In genomic region chr14:61739133-61739532, GRCh38 we compare ENCODE assay signal across 21 cellular contexts. TPM values are rescaled to one million over a fixed set of nuclear protein-coding genes. Genes with fewer than 3 reads are reported as not detected.
DNase-seq lines count a peak whose midpoint lies in the region; ATAC-seq and TF ChIP-seq lines count a peak whose summit lies in the region.
"Had no signal": no experiment of that assay in that cellular context is flagged by ENCODE, and none has a peak within 500 bp of the region (broad histone marks: within the 10 kb centered on the region; RNA-seq: fewer than 3 reads in every experiment).

No MANE protein-coding gene starts in this region.

- CTCF ChIA-PET in activated CD4-positive, alpha-beta T cell treated with anti-CD3 and anti-CD28 coated beads, Interleukin-2, amount 10 ng/mL, durations not matched to agents 7 days and 5 days (lab: Charles Lee) = interaction anchor here (1.2 kb wide), 1 partner anchor 90 kb away, joined by 3 read pairs; no protein-coding TSS in a partner anchor

- ATAC-seq in natural killer cell treated with Interleukin-12 subunit alpha and Interleukin-12 subunit beta and Interleukin-15 and Interleukin-18, amount 100 ng/mL, for 72 hours = no peak
- ATAC-seq in natural killer cell = no peak
- ATAC-seq in activated T-helper 17 cell treated with anti-CD3 and anti-CD28 coated beads, Interleukin-2, amount 50 U/mL, for 72 hours (replicated peaks) = no peak
- ATAC-seq: CD8-positive, alpha-beta T cell had no signal

- H3K4me3 Mint-ChIP-seq in activated CD4-positive, alpha-beta T cell treated with anti-CD3 and anti-CD28 coated beads, Interleukin-2, amount 10 ng/mL, durations not matched to agents 7 days and 5 days = no peak overlapping the region
- no peak overlapping the region for H3K4me3 Mint-ChIP-seq in natural killer cell treated with Interleukin-12 subunit alpha and Interleukin-12 subunit beta and Interleukin-15 and Interleukin-18, amount 100 ng/mL, for 72 hours
- H3K4me3 Mint-ChIP-seq in natural killer cell = no peak overlapping the region
- no peak overlapping the region for H3K4me3 Mint-ChIP-seq in activated T-helper 17 cell treated with anti-CD3 and anti-CD28 coated beads, Interleukin-2, amount 50 U/mL, for 72 hours
- H3K4me3 Mint-ChIP-seq: CD8-positive, alpha-beta T cell had no signal

- no peak overlapping the region for H3K4me3 ChIP-seq in osteoblast (ENCODE audit: insufficient read depth, low read length)
- H3K4me3 ChIP-seq: SJSA1 had no signal

- H3K9me3 ChIP-seq in osteoblast (ENCODE audit: low read depth, low read length) = no peaks in the 10 kb centered on the region
- H3K9me3 ChIP-seq: BE2C, SJSA1 had no signal

- intact Hi-C loops in natural killer cell (cut with micrococcal nuclease) = loop anchor here (10.0 kb wide), 1 partner anchor 96 kb away; no protein-coding TSS in a partner anchor

- peaks cover 7% of the 10 kb centered on the region for H3K4me1 Mint-ChIP-seq in activated CD4-positive, alpha-beta T cell treated with anti-CD3 and anti-CD28 coated beads, Interleukin-2, amount 10 ng/mL, durations not matched to agents 7 days and 5 days
- peaks cover 22 to 28% of the 10 kb centered on the region in 2 donors for H3K4me1 Mint-ChIP-seq in natural killer cell treated with Interleukin-12 subunit alpha and Interleukin-12 subunit beta and Interleukin-15 and Interleukin-18, amount 100 ng/mL, for 72 hours (ENCODE audit: low read depth in 2 of 2)
- H3K4me1 Mint-ChIP-seq in natural killer cell = peaks cover 0 to 4% of the 10 kb centered on the region in 2 donors
- H3K4me1 Mint-ChIP-seq in activated T-helper 17 cell treated with anti-CD3 and anti-CD28 coated beads, Interleukin-2, amount 50 U/mL, for 72 hours = peaks cover 14% of the 10 kb centered on the region

- H3K36me3 ChIP-seq in osteoblast (ENCODE audit: insufficient read depth, low read length) = peaks cover 96% of the 10 kb centered on the region

- no peak overlapping the region for H3K4me2 ChIP-seq in osteoblast (ENCODE audit: insufficient read depth, low read length)

- H2AFZ ChIP-seq in osteoblast (ENCODE audit: low read length) = no peak overlapping the region

- H4K20me1 ChIP-seq in osteoblast (ENCODE audit: insufficient read depth, low read length) = peaks cover 41% of the 10 kb centered on the region

- peak overlapping the region; percentile 19 for H3K27ac ChIP-seq in osteoblast (ENCODE audit: low read depth, low read length)
- H3K27ac ChIP-seq: 22Rv1, RWPE1, SJSA1 had no signal

- H3K79me2 ChIP-seq in osteoblast (ENCODE audit: insufficient read depth, low read length) = peaks cover 90% of the 10 kb centered on the region

- H3K4me1 ChIP-seq in osteoblast (ENCODE audit: insufficient read depth, low read length) = peaks cover 20% of the 10 kb centered on the region
- H3K4me1 ChIP-seq: BE2C, SJSA1 had no signal

- DNase-seq in activated CD4-positive, alpha-beta T cell treated with anti-CD3 and anti-CD28 coated beads, Interleukin-2, amount 10 ng/mL, durations not matched to agents 7 days and 5 days = no peak
- DNase-seq in activated CD4-positive, alpha-beta T cell treated with anti-CD3 and anti-CD28 coated beads for 1 hour = no peak
- DNase-seq in natural killer cell treated with Interleukin-12 subunit alpha and Interleukin-12 subunit beta and Interleukin-15 and Interleukin-18, amount 100 ng/mL, for 72 hours (ENCODE audit: low spot score) = no peak
- no peak for DNase-seq in natural killer cell
- DNase-seq in osteoblast (ENCODE audit: insufficient read length, low spot score, missing footprints) = no peak
- DNase-seq in NCI-H1930 (lab: John Stamatoyannopoulos, UW) = no peak
- DNase-seq in NCI-H345 treated with DMSO at 0.1 percent for 48 hours (lab: John Stamatoyannopoulos, UW; ENCODE audit: unreplicated experiment) = no peak
- DNase-seq: BE2C; Calu3; CD8-positive, alpha-beta T cell; EL; MV-4-11; NCI-H1694 treated with DMSO at 0.1 percent for 48 hours; NCI-H2107; NCI-H510A treated with DMSO at 0.1 percent for 48 hours; NCI-H774; OCI-M1 had no signal

- TF ChIP-seq CTCF in natural killer cell (IDR thresholded peaks at IDR 0.05) = no peak
- no peak for TF ChIP-seq CTCF in osteoblast (IDR thresholded peaks at IDR 0.05; ENCODE audit: extremely low read depth, low read depth, low read length)

- POLR2A ChIA-PET in activated CD4-positive, alpha-beta T cell treated with anti-CD3 and anti-CD28 coated beads, Interleukin-2, amount 10 ng/mL, durations not matched to agents 7 days and 5 days (lab: Charles Lee) = no interaction called here

- H3K36me3 Mint-ChIP-seq in activated CD4-positive, alpha-beta T cell treated with anti-CD3 and anti-CD28 coated beads, Interleukin-2, amount 10 ng/mL, durations not matched to agents 7 days and 5 days (ENCODE audit: low read depth) = peaks cover 50% of the 10 kb centered on the region
- peaks cover 38% of the 10 kb centered on the region for H3K36me3 Mint-ChIP-seq in natural killer cell treated with Interleukin-12 subunit alpha and Interleukin-12 subunit beta and Interleukin-15 and Interleukin-18, amount 100 ng/mL, for 72 hours
- peaks cover 27% of the 10 kb centered on the region for H3K36me3 Mint-ChIP-seq in natural killer cell
- H3K36me3 Mint-ChIP-seq in activated T-helper 17 cell treated with anti-CD3 and anti-CD28 coated beads, Interleukin-2, amount 50 U/mL, for 72 hours (ENCODE audit: low read depth) = peaks cover 100% of the 10 kb centered on the region

- H3K27me3 ChIP-seq in osteoblast (ENCODE audit: insufficient read depth, low read length) = no peaks in the 10 kb centered on the region
- H3K27me3 ChIP-seq: BE2C, SJSA1 had no signal

- no peaks in the 10 kb centered on the region for H3K9me3 Mint-ChIP-seq in activated CD4-positive, alpha-beta T cell treated with anti-CD3 and anti-CD28 coated beads, Interleukin-2, amount 10 ng/mL, durations not matched to agents 7 days and 5 days
- no peaks in the 10 kb centered on the region for H3K9me3 Mint-ChIP-seq in natural killer cell treated with Interleukin-12 subunit alpha and Interleukin-12 subunit beta and Interleukin-15 and Interleukin-18, amount 100 ng/mL, for 72 hours
- no peaks in the 10 kb centered on the region for H3K9me3 Mint-ChIP-seq in natural killer cell
- no peaks in the 10 kb centered on the region for H3K9me3 Mint-ChIP-seq in activated T-helper 17 cell treated with anti-CD3 and anti-CD28 coated beads, Interleukin-2, amount 50 U/mL, for 72 hours
- H3K9me3 Mint-ChIP-seq: CD8-positive, alpha-beta T cell had no signal

- H3K27me3 Mint-ChIP-seq in activated CD4-positive, alpha-beta T cell treated with anti-CD3 and anti-CD28 coated beads, Interleukin-2, amount 10 ng/mL, durations not matched to agents 7 days and 5 days = no peaks in the 10 kb centered on the region
- no peaks in the 10 kb centered on the region for H3K27me3 Mint-ChIP-seq in natural killer cell treated with Interleukin-12 subunit alpha and Interleukin-12 subunit beta and Interleukin-15 and Interleukin-18, amount 100 ng/mL, for 72 hours
- H3K27me3 Mint-ChIP-seq in natural killer cell (ENCODE audit: low read depth in 2 of 2) = no peaks in the 10 kb centered on the region
- H3K27me3 Mint-ChIP-seq in activated T-helper 17 cell treated with anti-CD3 and anti-CD28 coated beads, Interleukin-2, amount 50 U/mL, for 72 hours = no peaks in the 10 kb centered on the region

- peak overlapping the region; percentile 5 for H3K27ac Mint-ChIP-seq in activated CD4-positive, alpha-beta T cell treated with anti-CD3 and anti-CD28 coated beads, Interleukin-2, amount 10 ng/mL, durations not matched to agents 7 days and 5 days
- peak overlapping the region; percentile 44 to 68 for H3K27ac Mint-ChIP-seq in natural killer cell treated with Interleukin-12 subunit alpha and Interleukin-12 subunit beta and Interleukin-15 and Interleukin-18, amount 100 ng/mL, for 72 hours
- H3K27ac Mint-ChIP-seq in natural killer cell = peak overlapping the region in 1 of 2 donors; percentile 31
- H3K27ac Mint-ChIP-seq in activated T-helper 17 cell treated with anti-CD3 and anti-CD28 coated beads, Interleukin-2, amount 50 U/mL, for 72 hours = peak overlapping the region; percentile 20
- H3K27ac Mint-ChIP-seq: CD8-positive, alpha-beta T cell had no signal

RNA-seq across cellular contexts. Expression of gene SNAPC1, which starts 23.1 kb away (rescaled TPM):
- 1 to 10 TPM; 5.2 to 5.5 TPM for total RNA-seq in activated CD4-positive, alpha-beta T cell treated with anti-CD3 and anti-CD28 coated beads, Interleukin-2, amount 10 ng/mL, durations not matched to agents 7 days and 5 days
- total RNA-seq in natural killer cell treated with Interleukin-12 subunit alpha and Interleukin-12 subunit beta and Interleukin-15 and Interleukin-18, amount 100 ng/mL, for 72 hours = 1 to 10 TPM; 8.8 TPM
- 1 to 10 TPM; 2.2 to 2.4 (median 2.2) TPM for total RNA-seq in natural killer cell
- total RNA-seq in activated T-helper 17 cell treated with anti-CD3 and anti-CD28 coated beads, Interleukin-2, amount 50 U/mL, for 72 hours = 10 to 100 TPM; 11.5 to 13.6 TPM
- 26.5 and 35.8 TPM in 2 replicates for total RNA-seq in osteoblast

RNA-seq across cellular contexts. Expression of gene HIF1A, which starts 43.8 kb away (rescaled TPM):
- 100 to 1,000 TPM in 1 of 2 experiments, 10 to 100 TPM in 1; 97.0 to 116 TPM for total RNA-seq in activated CD4-positive, alpha-beta T cell treated with anti-CD3 and anti-CD28 coated beads, Interleukin-2, amount 10 ng/mL, durations not matched to agents 7 days and 5 days
- total RNA-seq in natural killer cell treated with Interleukin-12 subunit alpha and Interleukin-12 subunit beta and Interleukin-15 and Interleukin-18, amount 100 ng/mL, for 72 hours = 100 to 1,000 TPM; 452 to 579 TPM
- total RNA-seq in natural killer cell (100 to 1,000 TPM; 174 to 184 (median 177) TPM), osteoblast (611 and 816 TPM in 2 replicates)
- 100 to 1,000 TPM; 123 to 176 TPM for total RNA-seq in activated T-helper 17 cell treated with anti-CD3 and anti-CD28 coated beads, Interleukin-2, amount 50 U/mL, for 72 hours
